In genomic region chr22:38398609-38399401, GRCh38 we compare ENCODE assay signal across 1 cellular context.
TF ChIP-seq lines count a peak whose summit lies in the region.

No MANE protein-coding gene starts in this region.

TF ChIP-seq in HepG2, 621 proteins besides CTCF, POLR2A, EP300 and RAD21 (continued from another document and continues in another):
- TF ChIP-seq ZNF710 (CRISPR knock-in tag; IDR thresholded peaks at IDR 0.05; ENCODE audit: borderline replicate concordance) (no peak), ZNF639 (CRISPR knock-in tag; conservative IDR thresholded peaks at IDR 0.05) (0 out of 2 replicates have a peak, but pooled peaks have one; percentile 43), MXD4 (CRISPR knock-in tag; IDR thresholded peaks at IDR 0.05) (no peak), RFXAP (CRISPR knock-in tag; IDR thresholded peaks at IDR 0.05; ENCODE audit: borderline replicate concordance) (no peak), KDM4B (CRISPR knock-in tag; IDR thresholded peaks at IDR 0.05) (no peak), IRF2 (CRISPR knock-in tag; IDR thresholded peaks at IDR 0.05) (no peak), TBX3 (IDR thresholded peaks at IDR 0.05; ENCODE audit: borderline replicate concordance) (no peak), ZNF276 (CRISPR knock-in tag; IDR thresholded peaks at IDR 0.05; ENCODE audit: low read depth) (no peak), ZBTB44 (CRISPR knock-in tag; IDR thresholded peaks at IDR 0.05) (no peak), ATF2 (CRISPR knock-in tag; IDR thresholded peaks at IDR 0.05) (no peak), CBX5 (CRISPR knock-in tag; IDR thresholded peaks at IDR 0.05; ENCODE audit: borderline replicate concordance) (no peak), ZFP62 (CRISPR knock-in tag; IDR thresholded peaks at IDR 0.05) (no peak), ZBTB14 (CRISPR knock-in tag; IDR thresholded peaks at IDR 0.05) (peak; percentile 81), GTF2F1 (IDR thresholded peaks at IDR 0.05; ENCODE audit: low read length) (no peak), KDM5B (CRISPR knock-in tag; IDR thresholded peaks at IDR 0.05; ENCODE audit: borderline replicate concordance) (no peak), CREBL2 (CRISPR knock-in tag; IDR thresholded peaks at IDR 0.05; ENCODE audit: borderline replicate concordance) (no peak), YEATS4 (CRISPR knock-in tag; IDR thresholded peaks at IDR 0.05; ENCODE audit: borderline replicate concordance) (no peak), ZNF709 (CRISPR knock-in tag; IDR thresholded peaks at IDR 0.05) (no peak), FOXJ3 (CRISPR knock-in tag; IDR thresholded peaks at IDR 0.05; ENCODE audit: borderline replicate concordance) (no peak), ZNF510 (CRISPR knock-in tag; IDR thresholded peaks at IDR 0.05; ENCODE audit: low read depth) (no peak), RORA (CRISPR knock-in tag; IDR thresholded peaks at IDR 0.05) (no peak), ATF3 (CRISPR knock-in tag; IDR thresholded peaks at IDR 0.05) (no peak), HMGXB3 (CRISPR knock-in tag; IDR thresholded peaks at IDR 0.05; ENCODE audit: borderline replicate concordance) (no peak), TFDP1 (CRISPR knock-in tag; IDR thresholded peaks at IDR 0.05; ENCODE audit: borderline replicate concordance) (no peak), PBX2 (CRISPR knock-in tag; IDR thresholded peaks at IDR 0.05) (no peak), TEAD2 (CRISPR knock-in tag; IDR thresholded peaks at IDR 0.05) (no peak), ZNF570 (CRISPR knock-in tag; IDR thresholded peaks at IDR 0.05; ENCODE audit: borderline replicate concordance) (no peak), DRAP1 (CRISPR knock-in tag; IDR thresholded peaks at IDR 0.05) (no peak), ZNF879 (CRISPR knock-in tag; IDR thresholded peaks at IDR 0.05) (no peak), ZNF367 (CRISPR knock-in tag; IDR thresholded peaks at IDR 0.05; ENCODE audit: borderline replicate concordance) (no peak), GRHL1 (CRISPR knock-in tag; conservative IDR thresholded peaks at IDR 0.05) (no peak), ZNF260 (CRISPR knock-in tag; IDR thresholded peaks at IDR 0.05; ENCODE audit: borderline replicate concordance, low read depth) (no peak), ISL2 (CRISPR knock-in tag; IDR thresholded peaks at IDR 0.05) (peak; percentile 27; the same call in 1 of the 2 replicates), NFE2L2 (IDR thresholded peaks at IDR 0.05; ENCODE audit: low read length) (no peak)
